Comparison of ENCODE assay signal across 12 cellular contexts in the genomic region with DNA sequence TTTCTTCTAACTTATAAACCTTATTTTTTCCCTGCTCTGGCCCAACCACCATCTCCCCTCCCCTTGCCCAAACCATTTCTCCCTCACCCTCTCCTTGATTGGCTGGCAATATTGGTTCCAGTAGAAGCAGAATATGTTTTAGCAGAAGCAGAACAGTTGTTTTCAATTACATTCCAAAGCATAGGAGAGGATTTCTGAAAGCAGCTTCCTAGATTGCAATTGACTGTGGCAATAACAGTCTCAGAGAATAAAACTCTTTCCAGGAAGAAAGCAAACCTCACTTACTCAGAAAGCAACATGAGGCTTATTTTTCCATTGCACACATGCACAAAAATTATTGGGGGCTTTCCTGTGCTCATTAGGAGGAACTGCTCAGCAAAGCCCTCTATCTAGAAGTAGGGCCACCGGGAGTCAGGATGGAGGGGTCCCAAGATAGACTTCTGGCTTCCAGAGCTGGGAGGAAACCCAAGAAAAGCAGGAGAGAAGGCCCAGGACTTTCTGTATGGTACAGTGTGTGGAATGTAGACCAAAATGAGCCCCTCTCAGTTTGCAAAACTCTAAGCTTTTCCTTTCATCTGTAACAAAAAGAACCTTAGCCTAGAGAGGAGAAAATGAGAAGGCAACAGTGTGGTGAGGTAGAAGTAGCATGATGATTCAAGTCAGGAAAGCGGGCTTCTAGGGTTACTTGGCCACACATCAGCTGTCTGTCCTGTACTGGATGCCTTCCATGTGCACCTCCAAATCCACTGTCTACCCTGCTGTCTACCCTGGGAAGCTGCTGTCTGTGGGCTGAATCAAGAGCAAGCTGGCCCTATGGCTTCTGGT.
A peak's percentile ranks its signal among the peaks of the same experiment; 100 is the strongest.
DNase-seq lines count a peak whose midpoint lies in the region.
"Had no signal": no experiment of that assay in that cellular context is flagged by ENCODE, and none has a peak within 500 bp of the region (broad histone marks: within the 10 kb centered on the region; RNA-seq: fewer than 3 reads in every experiment).

No MANE protein-coding gene starts in this region.

- H3K27ac Mint-ChIP-seq in activated T-cell treated with anti-CD3 and anti-CD28 coated beads, Interleukin-2, amount 50 U/mL, for 24 hours: peak overlapping the region; percentile 87

- H3K27me3 Mint-ChIP-seq in activated T-cell treated with anti-CD3 and anti-CD28 coated beads, Interleukin-2, amount 50 U/mL, for 24 hours: peaks cover 12% of the 10 kb centered on the region

- no peak for DNase-seq in activated T-cell treated with anti-CD3 and anti-CD28 coated beads, Interleukin-2, amount 50 U/mL, for 24 hours
- DNase-seq in activated T-cell treated with anti-CD3 and anti-CD28 coated beads for 4 hours: no peak
- peak; percentile 31 to 45 for DNase-seq in activated T-cell treated with anti-CD3 and anti-CD28 coated beads, Interleukin-2, amount 50 U/mL, for 48 hours
- DNase-seq in fibroblast of peridontal ligament (ENCODE audit: extremely low read depth): peak; percentile 91
- DNase-seq in stromal cell of bone marrow (ENCODE audit: low read depth): peak; percentile 15
- DNase-seq in NCI-H2107 (lab: John Stamatoyannopoulos, UW): no peak
- DNase-seq in activated effector memory CD4-positive, alpha-beta T cell treated with Interleukin-2 at 50 U/mL for 16 hours: no peak
- no peak for DNase-seq in NCI-H510A (lab: John Stamatoyannopoulos, UW)
- DNase-seq: hippocampal formation, kidney glomerular epithelial cell, midbrain, uterus had no signal

- no peak overlapping the region for H3K4me3 Mint-ChIP-seq in activated T-cell treated with anti-CD3 and anti-CD28 coated beads, Interleukin-2, amount 50 U/mL, for 24 hours

- H3K9me3 Mint-ChIP-seq in activated T-cell treated with anti-CD3 and anti-CD28 coated beads, Interleukin-2, amount 50 U/mL, for 24 hours: no peaks in the 10 kb centered on the region

- H3K36me3 Mint-ChIP-seq in activated T-cell treated with anti-CD3 and anti-CD28 coated beads, Interleukin-2, amount 50 U/mL, for 24 hours (ENCODE audit: low read depth): no peaks in the 10 kb centered on the region

- peaks cover 25% of the 10 kb centered on the region for H3K4me1 Mint-ChIP-seq in activated T-cell treated with anti-CD3 and anti-CD28 coated beads, Interleukin-2, amount 50 U/mL, for 24 hours (ENCODE audit: low read depth)

Comparison
In these comparisons a context has a peak if more than half of its experiments do, and no peak if none do; other contexts are left out.
1. DNase-seq: peak in activated T-cell treated with anti-CD3 and anti-CD28 coated beads, Interleukin-2, amount 50 U/mL, for 48 hours (2 of 2), fibroblast of peridontal ligament (single experiment) and stromal cell of bone marrow (single experiment); none in activated T-cell treated with anti-CD3 and anti-CD28 coated beads, Interleukin-2, amount 50 U/mL, for 24 hours (single experiment), activated T-cell treated with anti-CD3 and anti-CD28 coated beads for 4 hours (single experiment), NCI-H2107 (single experiment), activated effector memory CD4-positive, alpha-beta T cell treated with Interleukin-2 at 50 U/mL for 16 hours (single experiment) and NCI-H510A (single experiment).